1 cellular context compared by ENCODE assay signal in the genomic region with DNA sequence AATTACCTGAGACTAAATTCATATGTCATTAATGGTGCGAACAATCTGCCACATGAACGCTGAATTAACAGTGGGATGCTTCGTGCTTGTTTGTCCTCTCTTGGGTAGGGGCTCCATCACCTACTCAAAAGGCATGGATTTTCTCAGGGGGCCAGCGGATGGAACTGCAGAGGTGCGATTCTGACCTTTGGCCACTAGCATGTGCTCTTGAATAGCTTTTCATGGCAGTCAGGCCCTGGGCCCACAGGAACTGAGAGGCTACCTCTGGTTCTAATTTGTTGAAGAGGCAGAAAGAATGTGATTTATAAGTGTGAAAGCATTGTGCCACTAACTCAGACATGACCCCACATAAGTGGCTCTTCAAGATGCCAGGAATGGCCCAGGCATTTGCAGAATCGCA.
TF ChIP-seq lines count a peak whose summit lies in the region.

No MANE protein-coding gene starts in this region.

TF ChIP-seq in GM23338, 12 proteins besides CTCF, POLR2A, EP300 and RAD21 (continued from another document):
- TF ChIP-seq, protein P1, sequence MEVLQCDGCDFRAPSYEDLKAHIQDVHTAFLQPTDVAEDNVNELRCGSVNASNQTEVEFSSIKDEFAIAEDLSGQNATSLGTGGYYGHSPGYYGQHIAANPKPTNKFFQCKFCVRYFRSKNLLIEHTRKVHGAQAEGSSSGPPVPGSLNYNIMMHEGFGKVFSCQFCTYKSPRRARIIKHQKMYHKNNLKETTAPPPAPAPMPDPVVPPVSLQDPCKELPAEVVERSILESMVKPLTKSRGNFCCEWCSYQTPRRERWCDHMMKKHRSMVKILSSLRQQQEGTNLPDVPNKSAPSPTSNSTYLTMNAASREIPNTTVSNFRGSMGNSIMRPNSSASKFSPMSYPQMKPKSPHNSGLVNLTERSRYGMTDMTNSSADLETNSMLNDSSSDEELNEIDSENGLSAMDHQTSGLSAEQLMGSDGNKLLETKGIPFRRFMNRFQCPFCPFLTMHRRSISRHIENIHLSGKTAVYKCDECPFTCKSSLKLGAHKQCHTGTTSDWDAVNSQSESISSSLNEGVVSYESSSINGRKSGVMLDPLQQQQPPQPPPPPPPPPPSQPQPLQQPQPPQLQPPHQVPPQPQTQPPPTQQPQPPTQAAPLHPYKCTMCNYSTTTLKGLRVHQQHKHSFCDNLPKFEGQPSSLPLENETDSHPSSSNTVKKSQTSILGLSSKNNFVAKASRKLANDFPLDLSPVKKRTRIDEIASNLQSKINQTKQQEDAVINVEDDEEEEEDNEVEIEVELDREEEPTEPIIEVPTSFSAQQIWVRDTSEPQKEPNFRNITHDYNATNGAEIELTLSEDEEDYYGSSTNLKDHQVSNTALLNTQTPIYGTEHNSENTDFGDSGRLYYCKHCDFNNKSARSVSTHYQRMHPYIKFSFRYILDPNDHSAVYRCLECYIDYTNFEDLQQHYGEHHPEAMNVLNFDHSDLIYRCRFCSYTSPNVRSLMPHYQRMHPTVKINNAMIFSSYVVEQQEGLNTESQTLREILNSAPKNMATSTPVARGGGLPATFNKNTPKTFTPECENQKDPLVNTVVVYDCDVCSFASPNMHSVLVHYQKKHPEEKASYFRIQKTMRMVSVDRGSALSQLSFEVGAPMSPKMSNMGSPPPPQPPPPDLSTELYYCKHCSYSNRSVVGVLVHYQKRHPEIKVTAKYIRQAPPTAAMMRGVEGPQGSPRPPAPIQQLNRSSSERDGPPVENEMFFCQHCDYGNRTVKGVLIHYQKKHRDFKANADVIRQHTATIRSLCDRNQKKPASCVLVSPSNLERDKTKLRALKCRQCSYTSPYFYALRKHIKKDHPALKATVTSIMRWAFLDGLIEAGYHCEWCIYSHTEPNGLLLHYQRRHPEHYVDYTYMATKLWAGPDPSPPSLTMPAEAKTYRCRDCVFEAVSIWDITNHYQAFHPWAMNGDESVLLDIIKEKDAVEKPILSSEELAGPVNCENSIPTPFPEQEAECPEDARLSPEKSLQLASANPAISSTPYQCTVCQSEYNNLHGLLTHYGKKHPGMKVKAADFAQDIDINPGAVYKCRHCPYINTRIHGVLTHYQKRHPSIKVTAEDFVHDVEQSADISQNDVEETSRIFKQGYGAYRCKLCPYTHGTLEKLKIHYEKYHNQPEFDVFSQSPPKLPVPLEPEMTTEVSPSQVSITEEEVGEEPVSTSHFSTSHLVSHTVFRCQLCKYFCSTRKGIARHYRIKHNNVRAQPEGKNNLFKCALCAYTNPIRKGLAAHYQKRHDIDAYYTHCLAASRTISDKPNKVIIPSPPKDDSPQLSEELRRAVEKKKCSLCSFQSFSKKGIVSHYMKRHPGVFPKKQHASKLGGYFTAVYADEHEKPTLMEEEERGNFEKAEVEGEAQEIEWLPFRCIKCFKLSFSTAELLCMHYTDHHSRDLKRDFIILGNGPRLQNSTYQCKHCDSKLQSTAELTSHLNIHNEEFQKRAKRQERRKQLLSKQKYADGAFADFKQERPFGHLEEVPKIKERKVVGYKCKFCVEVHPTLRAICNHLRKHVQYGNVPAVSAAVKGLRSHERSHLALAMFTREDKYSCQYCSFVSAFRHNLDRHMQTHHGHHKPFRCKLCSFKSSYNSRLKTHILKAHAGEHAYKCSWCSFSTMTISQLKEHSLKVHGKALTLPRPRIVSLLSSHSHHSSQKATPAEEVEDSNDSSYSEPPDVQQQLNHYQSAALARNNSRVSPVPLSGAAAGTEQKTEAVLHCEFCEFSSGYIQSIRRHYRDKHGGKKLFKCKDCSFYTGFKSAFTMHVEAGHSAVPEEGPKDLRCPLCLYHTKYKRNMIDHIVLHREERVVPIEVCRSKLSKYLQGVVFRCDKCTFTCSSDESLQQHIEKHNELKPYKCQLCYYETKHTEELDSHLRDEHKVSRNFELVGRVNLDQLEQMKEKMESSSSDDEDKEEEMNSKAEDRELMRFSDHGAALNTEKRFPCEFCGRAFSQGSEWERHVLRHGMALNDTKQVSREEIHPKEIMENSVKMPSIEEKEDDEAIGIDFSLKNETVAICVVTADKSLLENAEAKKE (CRISPR knock-in tag; IDR thresholded peaks at IDR 0.05), result no peak
- TF ChIP-seq STAT1 (IDR thresholded peaks at IDR 0.05; ENCODE audit: unreplicated experiment) (no peak), ZNF114 (CRISPR knock-in tag; IDR thresholded peaks at IDR 0.05) (no peak), ZNF331 (CRISPR knock-in tag; IDR thresholded peaks at IDR 0.05; ENCODE audit: low read depth) (no peak), CREB1 (CRISPR knock-in tag; IDR thresholded peaks at IDR 0.05; ENCODE audit: low read depth) (no peak)
- TF ChIP-seq, protein P2, sequence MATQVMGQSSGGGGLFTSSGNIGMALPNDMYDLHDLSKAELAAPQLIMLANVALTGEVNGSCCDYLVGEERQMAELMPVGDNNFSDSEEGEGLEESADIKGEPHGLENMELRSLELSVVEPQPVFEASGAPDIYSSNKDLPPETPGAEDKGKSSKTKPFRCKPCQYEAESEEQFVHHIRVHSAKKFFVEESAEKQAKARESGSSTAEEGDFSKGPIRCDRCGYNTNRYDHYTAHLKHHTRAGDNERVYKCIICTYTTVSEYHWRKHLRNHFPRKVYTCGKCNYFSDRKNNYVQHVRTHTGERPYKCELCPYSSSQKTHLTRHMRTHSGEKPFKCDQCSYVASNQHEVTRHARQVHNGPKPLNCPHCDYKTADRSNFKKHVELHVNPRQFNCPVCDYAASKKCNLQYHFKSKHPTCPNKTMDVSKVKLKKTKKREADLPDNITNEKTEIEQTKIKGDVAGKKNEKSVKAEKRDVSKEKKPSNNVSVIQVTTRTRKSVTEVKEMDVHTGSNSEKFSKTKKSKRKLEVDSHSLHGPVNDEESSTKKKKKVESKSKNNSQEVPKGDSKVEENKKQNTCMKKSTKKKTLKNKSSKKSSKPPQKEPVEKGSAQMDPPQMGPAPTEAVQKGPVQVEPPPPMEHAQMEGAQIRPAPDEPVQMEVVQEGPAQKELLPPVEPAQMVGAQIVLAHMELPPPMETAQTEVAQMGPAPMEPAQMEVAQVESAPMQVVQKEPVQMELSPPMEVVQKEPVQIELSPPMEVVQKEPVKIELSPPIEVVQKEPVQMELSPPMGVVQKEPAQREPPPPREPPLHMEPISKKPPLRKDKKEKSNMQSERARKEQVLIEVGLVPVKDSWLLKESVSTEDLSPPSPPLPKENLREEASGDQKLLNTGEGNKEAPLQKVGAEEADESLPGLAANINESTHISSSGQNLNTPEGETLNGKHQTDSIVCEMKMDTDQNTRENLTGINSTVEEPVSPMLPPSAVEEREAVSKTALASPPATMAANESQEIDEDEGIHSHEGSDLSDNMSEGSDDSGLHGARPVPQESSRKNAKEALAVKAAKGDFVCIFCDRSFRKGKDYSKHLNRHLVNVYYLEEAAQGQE (IDR thresholded peaks at IDR 0.05; ENCODE audit: unreplicated experiment), result no peak
